1 cellular context compared by ENCODE assay signal in the genomic region with DNA sequence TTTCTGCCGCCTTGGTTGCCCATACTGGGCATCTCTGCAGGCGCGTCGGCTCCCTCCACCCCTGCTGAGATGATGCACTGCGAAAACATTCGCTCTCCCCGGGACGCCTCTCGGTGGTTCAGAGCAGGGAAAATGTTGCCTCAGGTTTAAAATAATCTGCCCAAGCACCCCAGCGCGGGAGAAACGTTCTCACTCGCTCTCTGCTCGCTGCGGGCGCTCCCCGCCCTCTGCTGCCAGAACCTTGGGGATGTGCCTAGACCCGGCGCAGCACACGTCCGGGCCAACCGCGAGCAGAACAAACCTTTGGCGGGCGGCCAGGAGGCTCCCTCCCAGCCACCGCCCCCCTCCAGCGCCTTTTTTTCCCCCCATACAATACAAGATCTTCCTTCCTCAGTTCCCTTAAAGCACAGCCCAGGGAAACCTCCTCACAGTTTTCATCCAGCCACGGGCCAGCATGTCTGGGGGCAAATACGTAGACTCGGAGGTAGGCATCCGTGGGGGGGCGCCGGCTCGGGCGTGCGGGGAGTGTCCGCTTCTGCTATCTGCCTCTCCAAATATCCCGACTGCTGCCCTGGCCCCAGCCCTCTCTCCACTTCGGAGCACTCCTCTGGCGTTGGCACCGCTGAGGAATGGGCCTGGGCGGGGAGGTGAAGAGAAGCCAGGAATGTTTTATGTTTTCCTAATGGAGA.
TF ChIP-seq lines count a peak whose summit lies in the region.

CAV1 (plus strand) TSS at position 428 of the 689 bp plus-strand sequence; CDS start at position 455, 27 bp downstream.

TF ChIP-seq in K562, 482 proteins besides CTCF, POLR2A, EP300 and RAD21 (continued from another document):
- TF ChIP-seq TFAP4 (CRISPR knock-in tag; IDR thresholded peaks at IDR 0.05; ENCODE audit: borderline replicate concordance) (no peak; the same call in 1 of the 2 replicates), ZNF143 (CRISPR knock-in tag; IDR thresholded peaks at IDR 0.05) (no peak), ZBTB7A (IDR thresholded peaks at IDR 0.05; ENCODE audit: borderline replicate concordance, control insufficient read depth, low read depth, low read length) (no peak), MYBL2 (IDR thresholded peaks at IDR 0.05; ENCODE audit: low read depth) (no peak), MYBL2 (CRISPR knock-in tag; IDR thresholded peaks at IDR 0.05; ENCODE audit: borderline replicate concordance) (no peak), PTTG1 (tag; IDR thresholded peaks at IDR 0.05; ENCODE audit: low read depth) (no peak), MCM7 (IDR thresholded peaks at IDR 0.05) (no peak), ZNF76 (CRISPR knock-in tag; IDR thresholded peaks at IDR 0.05; ENCODE audit: borderline replicate concordance) (no peak), TFE3 (CRISPR knock-in tag; IDR thresholded peaks at IDR 0.05) (no peak), VEZF1 (CRISPR knock-in tag; IDR thresholded peaks at IDR 0.05) (peak; percentile 57; the same call in 1 of the 2 replicates), BHLHE40 (IDR thresholded peaks at IDR 0.05; ENCODE audit: low read length) (peak; percentile 16; the same call in 1 of the 2 replicates), SLC30A9 (CRISPR knock-in tag; IDR thresholded peaks at IDR 0.05) (no peak), RNF2 (IDR thresholded peaks at IDR 0.05) (no peak), ZEB2 (IDR thresholded peaks at IDR 0.05) (no peak), ETV5 (CRISPR knock-in tag; IDR thresholded peaks at IDR 0.05; ENCODE audit: low read depth) (peak; percentile 39; the same call in 1 of the 2 replicates), ZBED1 (IDR thresholded peaks at IDR 0.05) (no peak), ZNF212 (CRISPR knock-in tag; IDR thresholded peaks at IDR 0.05) (no peak), GATA2 (CRISPR knock-in tag; IDR thresholded peaks at IDR 0.05) (no peak), ZBTB8A (IDR thresholded peaks at IDR 0.05; ENCODE audit: partially characterized antibody) (no peak), ARID3A (IDR thresholded peaks at IDR 0.05; ENCODE audit: borderline replicate concordance, low read depth, low read length) (no peak), CTBP1 (IDR thresholded peaks at IDR 0.05; ENCODE audit: borderline replicate concordance) (peak; percentile 84), RBFOX2 (IDR thresholded peaks at IDR 0.05; ENCODE audit: low read depth, low read length) (no peak), CHAMP1 (IDR thresholded peaks at IDR 0.05) (no peak), FOSL1 (tag; conservative IDR thresholded peaks at IDR 0.05) (0 out of 2 replicates have a peak, but pooled peaks have one; percentile 35), RBM22 (IDR thresholded peaks at IDR 0.05; ENCODE audit: low read depth, low read length, poor library complexity, severe bottlenecking) (no peak), ATF1 (CRISPR knock-in tag; IDR thresholded peaks at IDR 0.05) (no peak), ATF1 (tag; IDR thresholded peaks at IDR 0.05) (peak; percentile 27; the same call in 1 of the 2 replicates), ELF4 (CRISPR knock-in tag; IDR thresholded peaks at IDR 0.05) (no peak), ZNF175 (CRISPR knock-in tag; IDR thresholded peaks at IDR 0.05; ENCODE audit: low read depth) (no peak), KHSRP (IDR thresholded peaks at IDR 0.05) (no peak), PHF20 (IDR thresholded peaks at IDR 0.05; ENCODE audit: partially characterized antibody) (no peak), ATF3 (IDR thresholded peaks at IDR 0.05) (no peak), ATF3 (CRISPR knock-in tag; conservative IDR thresholded peaks at IDR 0.05) (0 out of 2 replicates have a peak, but pooled peaks have one; percentile 27)
- TF ChIP-seq, protein P1, sequence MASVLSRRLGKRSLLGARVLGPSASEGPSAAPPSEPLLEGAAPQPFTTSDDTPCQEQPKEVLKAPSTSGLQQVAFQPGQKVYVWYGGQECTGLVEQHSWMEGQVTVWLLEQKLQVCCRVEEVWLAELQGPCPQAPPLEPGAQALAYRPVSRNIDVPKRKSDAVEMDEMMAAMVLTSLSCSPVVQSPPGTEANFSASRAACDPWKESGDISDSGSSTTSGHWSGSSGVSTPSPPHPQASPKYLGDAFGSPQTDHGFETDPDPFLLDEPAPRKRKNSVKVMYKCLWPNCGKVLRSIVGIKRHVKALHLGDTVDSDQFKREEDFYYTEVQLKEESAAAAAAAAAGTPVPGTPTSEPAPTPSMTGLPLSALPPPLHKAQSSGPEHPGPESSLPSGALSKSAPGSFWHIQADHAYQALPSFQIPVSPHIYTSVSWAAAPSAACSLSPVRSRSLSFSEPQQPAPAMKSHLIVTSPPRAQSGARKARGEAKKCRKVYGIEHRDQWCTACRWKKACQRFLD (CRISPR knock-in tag; IDR thresholded peaks at IDR 0.05) = no peak
- TF ChIP-seq, protein P2, sequence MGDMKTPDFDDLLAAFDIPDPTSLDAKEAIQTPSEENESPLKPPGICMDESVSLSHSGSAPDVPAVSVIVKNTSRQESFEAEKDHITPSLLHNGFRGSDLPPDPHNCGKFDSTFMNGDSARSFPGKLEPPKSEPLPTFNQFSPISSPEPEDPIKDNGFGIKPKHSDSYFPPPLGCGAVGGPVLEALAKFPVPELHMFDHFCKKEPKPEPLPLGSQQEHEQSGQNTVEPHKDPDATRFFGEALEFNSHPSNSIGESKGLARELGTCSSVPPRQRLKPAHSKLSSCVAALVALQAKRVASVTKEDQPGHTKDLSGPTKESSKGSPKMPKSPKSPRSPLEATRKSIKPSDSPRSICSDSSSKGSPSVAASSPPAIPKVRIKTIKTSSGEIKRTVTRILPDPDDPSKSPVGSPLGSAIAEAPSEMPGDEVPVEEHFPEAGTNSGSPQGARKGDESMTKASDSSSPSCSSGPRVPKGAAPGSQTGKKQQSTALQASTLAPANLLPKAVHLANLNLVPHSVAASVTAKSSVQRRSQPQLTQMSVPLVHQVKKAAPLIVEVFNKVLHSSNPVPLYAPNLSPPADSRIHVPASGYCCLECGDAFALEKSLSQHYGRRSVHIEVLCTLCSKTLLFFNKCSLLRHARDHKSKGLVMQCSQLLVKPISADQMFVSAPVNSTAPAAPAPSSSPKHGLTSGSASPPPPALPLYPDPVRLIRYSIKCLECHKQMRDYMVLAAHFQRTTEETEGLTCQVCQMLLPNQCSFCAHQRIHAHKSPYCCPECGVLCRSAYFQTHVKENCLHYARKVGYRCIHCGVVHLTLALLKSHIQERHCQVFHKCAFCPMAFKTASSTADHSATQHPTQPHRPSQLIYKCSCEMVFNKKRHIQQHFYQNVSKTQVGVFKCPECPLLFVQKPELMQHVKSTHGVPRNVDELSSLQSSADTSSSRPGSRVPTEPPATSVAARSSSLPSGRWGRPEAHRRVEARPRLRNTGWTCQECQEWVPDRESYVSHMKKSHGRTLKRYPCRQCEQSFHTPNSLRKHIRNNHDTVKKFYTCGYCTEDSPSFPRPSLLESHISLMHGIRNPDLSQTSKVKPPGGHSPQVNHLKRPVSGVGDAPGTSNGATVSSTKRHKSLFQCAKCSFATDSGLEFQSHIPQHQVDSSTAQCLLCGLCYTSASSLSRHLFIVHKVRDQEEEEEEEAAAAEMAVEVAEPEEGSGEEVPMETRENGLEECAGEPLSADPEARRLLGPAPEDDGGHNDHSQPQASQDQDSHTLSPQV (IDR thresholded peaks at IDR 0.05) = no peak
- TF ChIP-seq, protein P3, sequence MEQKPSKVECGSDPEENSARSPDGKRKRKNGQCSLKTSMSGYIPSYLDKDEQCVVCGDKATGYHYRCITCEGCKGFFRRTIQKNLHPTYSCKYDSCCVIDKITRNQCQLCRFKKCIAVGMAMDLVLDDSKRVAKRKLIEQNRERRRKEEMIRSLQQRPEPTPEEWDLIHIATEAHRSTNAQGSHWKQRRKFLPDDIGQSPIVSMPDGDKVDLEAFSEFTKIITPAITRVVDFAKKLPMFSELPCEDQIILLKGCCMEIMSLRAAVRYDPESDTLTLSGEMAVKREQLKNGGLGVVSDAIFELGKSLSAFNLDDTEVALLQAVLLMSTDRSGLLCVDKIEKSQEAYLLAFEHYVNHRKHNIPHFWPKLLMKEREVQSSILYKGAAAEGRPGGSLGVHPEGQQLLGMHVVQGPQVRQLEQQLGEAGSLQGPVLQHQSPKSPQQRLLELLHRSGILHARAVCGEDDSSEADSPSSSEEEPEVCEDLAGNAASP (IDR thresholded peaks at IDR 0.05) = no peak
TF ChIP-seq in K562: peak in this region for 31.
